ENCODE assay signal across 17 cellular contexts in the genomic region with DNA sequence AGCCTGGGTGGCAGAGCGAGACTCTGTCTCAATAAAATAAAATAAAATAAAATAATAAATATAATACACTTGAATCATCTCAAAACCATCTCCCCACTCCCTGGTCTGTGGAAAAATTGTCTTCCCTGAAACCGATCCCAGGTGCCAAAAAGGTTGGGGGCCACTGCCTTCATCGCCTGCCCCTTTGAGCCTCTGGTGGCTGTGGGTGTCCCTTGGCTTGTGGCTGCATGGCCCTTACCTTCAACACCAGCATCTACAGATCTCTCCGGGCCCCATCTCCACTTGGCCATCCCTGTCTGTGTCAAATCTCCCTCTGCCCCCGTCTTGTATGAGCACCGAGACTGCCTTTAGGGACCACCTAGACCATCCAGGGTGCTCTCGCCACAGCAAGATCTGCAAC.
DNase-seq lines count a peak whose midpoint lies in the region; ATAC-seq and TF ChIP-seq lines count a peak whose summit lies in the region.
"Had no signal": no experiment of that assay in that cellular context is flagged by ENCODE, and none has a peak within 500 bp of the region (broad histone marks: within the 10 kb centered on the region; RNA-seq: fewer than 3 reads in every experiment).

No MANE protein-coding gene starts in this region.

- H3K4me3 Mint-ChIP-seq in activated naive CD8-positive, alpha-beta T cell: no peak overlapping the region
- H3K4me3 Mint-ChIP-seq in activated naive CD8-positive, alpha-beta T cell treated with anti-CD3 and anti-CD28 coated beads for 36 hours: no peak overlapping the region
- H3K4me3 Mint-ChIP-seq in brain (no peak overlapping the region), nephron (no peak overlapping the region)
- no peak overlapping the region for H3K4me3 Mint-ChIP-seq in CD8-positive, alpha-beta T cell
- H3K4me3 Mint-ChIP-seq: CD8-positive, alpha-beta memory T cell; T-helper 1 cell treated with Interleukin-12 subunit alpha and Interleukin-12 subunit beta and Interleukin-4 antibody, amounts not matched to agents 30 μg/mL and 1 μg/mL, for 36 hours had no signal

- no peaks in the 10 kb centered on the region for H3K36me3 ChIP-seq in thyroid gland
- no peaks in the 10 kb centered on the region for H3K36me3 ChIP-seq in CD8-positive, alpha-beta T cell (ENCODE audit: insufficient read depth, low read length)

- peaks cover 20% of the 10 kb centered on the region for H3K4me1 Mint-ChIP-seq in activated naive CD8-positive, alpha-beta T cell (ENCODE audit: low read depth)
- peaks cover 21% of the 10 kb centered on the region for H3K4me1 Mint-ChIP-seq in activated naive CD8-positive, alpha-beta T cell treated with anti-CD3 and anti-CD28 coated beads for 36 hours
- peaks cover 53% of the 10 kb centered on the region for H3K4me1 Mint-ChIP-seq in brain
- peaks cover 64% of the 10 kb centered on the region for H3K4me1 Mint-ChIP-seq in nephron
- H3K4me1 Mint-ChIP-seq in CD8-positive, alpha-beta T cell (ENCODE audit: low read depth): peaks cover 12% of the 10 kb centered on the region

- no peak for TF ChIP-seq CTCF in brain (conservative IDR thresholded peaks at IDR 0.05)
- TF ChIP-seq CTCF in nephron (IDR thresholded peaks at IDR 0.05; ENCODE audit: unreplicated experiment in 3 of 3): no peak
- no peak for TF ChIP-seq CTCF in thyroid gland (IDR thresholded peaks at IDR 0.05)
- TF ChIP-seq CTCF in CD8-positive, alpha-beta T cell (IDR thresholded peaks at IDR 0.05): no peak

- no peaks in the 10 kb centered on the region for H3K9me3 Mint-ChIP-seq in activated naive CD8-positive, alpha-beta T cell (ENCODE audit: low read depth)
- no peaks in the 10 kb centered on the region for H3K9me3 Mint-ChIP-seq in activated naive CD8-positive, alpha-beta T cell treated with anti-CD3 and anti-CD28 coated beads for 36 hours
- H3K9me3 Mint-ChIP-seq in brain (peaks cover 0 to 2% (median 0%) of the 10 kb centered on the region in 5 experiments), nephron (no peaks in the 10 kb centered on the region)
- H3K9me3 Mint-ChIP-seq in CD8-positive, alpha-beta T cell: no peaks in the 10 kb centered on the region
- H3K9me3 Mint-ChIP-seq: CD8-positive, alpha-beta memory T cell; T-helper 1 cell treated with Interleukin-12 subunit alpha and Interleukin-12 subunit beta and Interleukin-4 antibody, amounts not matched to agents 30 μg/mL and 1 μg/mL, for 36 hours had no signal

- intact Hi-C loops in thyroid gland (cut with DNase I): no loop called here
- intact Hi-C loops in CD8-positive, alpha-beta T cell (cut with DNase I, micrococcal nuclease): no loop called here

- H3K9me3 ChIP-seq in thyroid gland: no peaks in the 10 kb centered on the region
- no peaks in the 10 kb centered on the region for H3K9me3 ChIP-seq in CD8-positive, alpha-beta T cell (ENCODE audit: low read length)
- H3K9me3 ChIP-seq: body of pancreas had no signal

- CTCF ChIA-PET in CD8-positive, alpha-beta T cell (lab: Charles Lee): no interaction called here

- POLR2A ChIA-PET in CD8-positive, alpha-beta T cell (lab: Charles Lee): no interaction called here

- 95 to 96% methylated on average over 7 of the region's 7 CpGs for WGBS in thyroid gland, 2 donors

- no peaks in the 10 kb centered on the region for H3K36me3 Mint-ChIP-seq in activated naive CD8-positive, alpha-beta T cell
- no peaks in the 10 kb centered on the region for H3K36me3 Mint-ChIP-seq in activated naive CD8-positive, alpha-beta T cell treated with anti-CD3 and anti-CD28 coated beads for 36 hours
- H3K36me3 Mint-ChIP-seq in brain (no peaks in the 10 kb centered on the region), nephron (ENCODE audit: low read depth) (no peaks in the 10 kb centered on the region)
- H3K36me3 Mint-ChIP-seq in CD8-positive, alpha-beta T cell: no peaks in the 10 kb centered on the region
- H3K36me3 Mint-ChIP-seq: CD8-positive, alpha-beta memory T cell had no signal

- no peak for DNase-seq in activated naive CD8-positive, alpha-beta T cell treated with anti-CD3 and anti-CD28 coated beads for 36 hours
- DNase-seq in thyroid gland (no peak), cortex of kidney (lab: John Stamatoyannopoulos, UW) (no peak), NCI-H146 (lab: John Stamatoyannopoulos, UW) (no peak)
- DNase-seq in CD8-positive, alpha-beta T cell: no peak
- DNase-seq: body of pancreas; CD8-positive, alpha-beta memory T cell; hippocampal formation; KG1; NCI-H1092; NCI-H774; stimulated activated naive CD4-positive, alpha-beta T cell had no signal

- H3K4me3 ChIP-seq in thyroid gland (replicated peaks in 1 of 3): no peak overlapping the region
- H3K4me3 ChIP-seq in CD8-positive, alpha-beta T cell (ENCODE audit: low read depth, low read length): no peak overlapping the region
- H3K4me3 ChIP-seq: body of pancreas had no signal

- H3K4me1 ChIP-seq in thyroid gland: peaks cover 66 to 83% of the 10 kb centered on the region in 2 donors
- H3K4me1 ChIP-seq in CD8-positive, alpha-beta T cell (ENCODE audit: insufficient read depth, low read length): peaks cover 22% of the 10 kb centered on the region

- H3K27me3 Mint-ChIP-seq in activated naive CD8-positive, alpha-beta T cell: no peaks in the 10 kb centered on the region
- H3K27me3 Mint-ChIP-seq in activated naive CD8-positive, alpha-beta T cell treated with anti-CD3 and anti-CD28 coated beads for 36 hours: no peaks in the 10 kb centered on the region
- peaks cover 3% of the 10 kb centered on the region for H3K27me3 Mint-ChIP-seq in brain
- peaks cover 7% of the 10 kb centered on the region for H3K27me3 Mint-ChIP-seq in nephron (ENCODE audit: low read depth)
- no peaks in the 10 kb centered on the region for H3K27me3 Mint-ChIP-seq in CD8-positive, alpha-beta T cell (ENCODE audit: low read depth)

- no peak for ATAC-seq in CD8-positive, alpha-beta T cell
- ATAC-seq: activated CD4-positive, CD25-positive, alpha-beta regulatory T cell treated with anti-CD3 and anti-CD28 coated beads, Interleukin-2, amount 50 U/mL, for 24 hours; body of pancreas had no signal

- peak overlapping the region; percentile 16 for H3K27ac Mint-ChIP-seq in activated naive CD8-positive, alpha-beta T cell
- no peak overlapping the region for H3K27ac Mint-ChIP-seq in activated naive CD8-positive, alpha-beta T cell treated with anti-CD3 and anti-CD28 coated beads for 36 hours
- H3K27ac Mint-ChIP-seq in brain (peak overlapping the region in 3 of 5 experiments; percentile 18 to 62 (median 30)), nephron (peak overlapping the region in 2 of 3 experiments; percentile 85 to 91)
- no peak overlapping the region for H3K27ac Mint-ChIP-seq in CD8-positive, alpha-beta T cell
- H3K27ac Mint-ChIP-seq: T-helper 1 cell treated with Interleukin-12 subunit alpha and Interleukin-12 subunit beta and Interleukin-4 antibody, amounts not matched to agents 30 μg/mL and 1 μg/mL, for 36 hours had no signal

- no peak for TF ChIP-seq POLR2A in thyroid gland (IDR thresholded peaks at IDR 0.05)

- peak overlapping the region; percentile 92 to 100 (median 95) for H3K27ac ChIP-seq in thyroid gland
- H3K27ac ChIP-seq in CD8-positive, alpha-beta T cell (ENCODE audit: low read depth, low read length): no peak overlapping the region

- H3K27me3 ChIP-seq in thyroid gland: no peaks in the 10 kb centered on the region
- no peaks in the 10 kb centered on the region for H3K27me3 ChIP-seq in CD8-positive, alpha-beta T cell (ENCODE audit: insufficient read depth, low read length)
- H3K27me3 ChIP-seq: body of pancreas had no signal

Comparison
In these comparisons a context has a peak if more than half of its experiments do, and no peak if none do; other contexts are left out.
1. H3K27ac Mint-ChIP-seq: peak in activated naive CD8-positive, alpha-beta T cell (single experiment), brain (3 of 5) and nephron (2 of 3); none in activated naive CD8-positive, alpha-beta T cell treated with anti-CD3 and anti-CD28 coated beads for 36 hours (single experiment) and CD8-positive, alpha-beta T cell (single experiment).